ENCODE assay signal across 9 cellular contexts in genomic region chr11:88484873-88485621, GRCh38.
A peak's percentile ranks its signal among the peaks of the same experiment; 100 is the strongest.
DNase-seq lines count a peak whose midpoint lies in the region; ATAC-seq, FAIRE-seq and TF ChIP-seq lines count a peak whose summit lies in the region.
"Had no signal": no experiment of that assay in that cellular context is flagged by ENCODE, and none has a peak within 500 bp of the region (broad histone marks: within the 10 kb centered on the region; RNA-seq: fewer than 3 reads in every experiment).

No MANE protein-coding gene starts in this region.

- H3K4me2 ChIP-seq in mesendoderm (ENCODE audit: low read length), result no peak overlapping the region
- H3K4me2 ChIP-seq: BLaER1 had no signal

- H3K56ac ChIP-seq in mesendoderm (ENCODE audit: low read length), result no peak overlapping the region

- no peak overlapping the region for H3K4ac ChIP-seq in mesendoderm (ENCODE audit: low read depth, low read length)

- peak; percentile 83 for ATAC-seq in GM21447 (IDR thresholded peaks at IDR 0.05; ENCODE audit: unreplicated experiment)
- ATAC-seq in HG03558 (IDR thresholded peaks at IDR 0.05; ENCODE audit: extremely low read depth, unreplicated experiment), result peak; percentile 82

- H4K8ac ChIP-seq in mesendoderm (ENCODE audit: low read depth, low read length), result no peak overlapping the region

- no peak overlapping the region for H3K27ac ChIP-seq in mesendoderm (ENCODE audit: low read depth, low read length)
- H3K27ac ChIP-seq: BLaER1 had no signal

- no peaks in the 10 kb centered on the region for H3K79me1 ChIP-seq in mesendoderm (ENCODE audit: low read length)

- no peak overlapping the region for H3K23ac ChIP-seq in mesendoderm (ENCODE audit: low read length)

- no CpG with 5 or more reads among the region's 6 CpGs for WGBS in mesendoderm (ENCODE audit: extremely low coverage, insufficient coverage, low lambda C conversion rate)

- H3K4me1 ChIP-seq in mesendoderm (ENCODE audit: control insufficient read depth, low read depth, low read length), result no peaks in the 10 kb centered on the region
- H3K4me1 ChIP-seq: BLaER1 had no signal

- H3K79me2 ChIP-seq in mesendoderm (ENCODE audit: control insufficient read depth, insufficient read depth, low read length), result no peaks in the 10 kb centered on the region

- no peak overlapping the region for H3K18ac ChIP-seq in mesendoderm (ENCODE audit: low read length)

- no peak overlapping the region for H4K5ac ChIP-seq in mesendoderm (ENCODE audit: low read length)

- H2BK15ac ChIP-seq in mesendoderm (replicated peaks; ENCODE audit: low read depth), result no peak overlapping the region

- H3K36me3 ChIP-seq in bronchial epithelial cell (ENCODE audit: control insufficient read depth, insufficient read depth, low read length) (no peaks in the 10 kb centered on the region), mesendoderm (ENCODE audit: control insufficient read depth, insufficient read depth, low read length) (no peaks in the 10 kb centered on the region)
- H3K36me3 ChIP-seq: BLaER1 had no signal

- H3K27me3 ChIP-seq in bronchial epithelial cell (ENCODE audit: control insufficient read depth, insufficient read depth, low read length), result no peaks in the 10 kb centered on the region
- H3K27me3 ChIP-seq in mesendoderm (ENCODE audit: insufficient read depth, low read length, poor library complexity), result no peaks in the 10 kb centered on the region
- H3K27me3 ChIP-seq: BLaER1 had no signal

- DNase-seq in NCI-H146 (lab: John Stamatoyannopoulos, UW) (peak; percentile 23), NCI-H146 treated with DMSO at 0.1 percent for 48 hours (lab: John Stamatoyannopoulos, UW; ENCODE audit: unreplicated experiment) (no peak), SK-N-DZ (ENCODE audit: low spot score) (peak; percentile 61), bronchial epithelial cell (ENCODE audit: low read depth) (peak; percentile 54), mesendoderm (peak; percentile 82)
- DNase-seq in NK-92 treated with Interleukin-12 subunit alpha and Interleukin-12 subunit beta, amount 100 ng/mL, for 24 hours (lab: John Stamatoyannopoulos, UW), result no peak

- FAIRE-seq in bronchial epithelial cell (lab: Jason Lieb, UNC), result peak; percentile 7

- peak; percentile 72 for TF ChIP-seq CTCF in bronchial epithelial cell (IDR thresholded peaks at IDR 0.05; ENCODE audit: insufficient read depth, low read length, severe bottlenecking)

- H2BK120ac ChIP-seq in mesendoderm (ENCODE audit: low read depth, low read length), result no peak overlapping the region

- H3K9ac ChIP-seq in mesendoderm (ENCODE audit: low read length), result no peak overlapping the region
- H3K9ac ChIP-seq: BLaER1 had no signal

- no peak overlapping the region for H2BK5ac ChIP-seq in mesendoderm (ENCODE audit: low read length)

- no peak overlapping the region for H2AK5ac ChIP-seq in mesendoderm (ENCODE audit: low read length)

- H3K4me3 ChIP-seq in bronchial epithelial cell (ENCODE audit: low read depth, low read length) (no peak overlapping the region), mesendoderm (ENCODE audit: low read length) (no peak overlapping the region)
- H3K4me3 ChIP-seq: BLaER1 had no signal

Comparison
In these comparisons a context has a peak if more than half of its experiments do, and no peak if none do; other contexts are left out.
1. DNase-seq: peak in NCI-H146 (single experiment), SK-N-DZ (single experiment), bronchial epithelial cell (single experiment) and mesendoderm (single experiment); none in NCI-H146 treated with DMSO at 0.1 percent for 48 hours (single experiment) and NK-92 treated with Interleukin-12 subunit alpha and Interleukin-12 subunit beta, amount 100 ng/mL, for 24 hours (single experiment).